15 cellular contexts compared by ENCODE assay signal in genomic region chr1:11634759-11635158, GRCh38. TPM values are rescaled to one million over a fixed set of nuclear protein-coding genes. Genes with fewer than 3 reads are reported as not detected.
DNase-seq lines count a peak whose midpoint lies in the region; ATAC-seq lines count a peak whose summit lies in the region.
"Had no signal": no experiment of that assay in that cellular context is flagged by ENCODE, and none has a peak within 500 bp of the region (broad histone marks: within the 10 kb centered on the region; RNA-seq: fewer than 3 reads in every experiment).

No MANE protein-coding gene starts in this region.

- no peaks in the 10 kb centered on the region for H3K9me3 Mint-ChIP-seq in stimulated activated naive B cell treated with anti-CD40 and anti-IgM and Interleukin-4, amounts not matched to agents 10 μg/mL and 1 μg/mL and 100 μg/mL, for 72 hours
- H3K9me3 Mint-ChIP-seq in activated T-helper 17 cell treated with anti-CD3 and anti-CD28 coated beads, Interleukin-2, amount 50 U/mL, for 72 hours = no peaks in the 10 kb centered on the region
- H3K9me3 Mint-ChIP-seq: IgD-negative memory B cell had no signal

- peaks cover 12 to 13% of the 10 kb centered on the region in 2 donors for H3K4me1 Mint-ChIP-seq in stimulated activated naive B cell treated with anti-CD40 and anti-IgM and Interleukin-4, amounts not matched to agents 10 μg/mL and 1 μg/mL and 100 μg/mL, for 72 hours
- no peaks in the 10 kb centered on the region for H3K4me1 Mint-ChIP-seq in activated T-helper 17 cell treated with anti-CD3 and anti-CD28 coated beads, Interleukin-2, amount 50 U/mL, for 72 hours

- peak; percentile 66 for DNase-seq in NAMALWA (ENCODE audit: low spot score)
- peak; percentile 61 for DNase-seq in NCI-H2107 (lab: John Stamatoyannopoulos, UW)
- DNase-seq in NCI-H526 (lab: John Stamatoyannopoulos, UW) = peak; percentile 75 to 82
- no peak for DNase-seq in stimulated activated naive B cell treated with anti-CD40 and anti-IgM and Interleukin-4, amounts not matched to agents 10 μg/mL and 1 μg/mL and 100 μg/mL, for 72 hours
- no peak for DNase-seq in activated effector memory CD4-positive, alpha-beta T cell treated with Interleukin-2 at 50 U/mL for 16 hours
- DNase-seq: DMS153, H7, NCI-H1930, NCI-H446, OCI-M1, SJCRH30 had no signal

- H3K27ac Mint-ChIP-seq in stimulated activated naive B cell treated with anti-CD40 and anti-IgM and Interleukin-4, amounts not matched to agents 10 μg/mL and 1 μg/mL and 100 μg/mL, for 72 hours = no peak overlapping the region
- no peak overlapping the region for H3K27ac Mint-ChIP-seq in activated T-helper 17 cell treated with anti-CD3 and anti-CD28 coated beads, Interleukin-2, amount 50 U/mL, for 72 hours

- ATAC-seq in stimulated activated naive B cell treated with anti-CD40 and anti-IgM and Interleukin-4, amounts not matched to agents 10 μg/mL and 1 μg/mL and 100 μg/mL, for 72 hours (replicated peaks) = peak; percentile 60 to 66
- no peak for ATAC-seq in HG03521 (IDR thresholded peaks at IDR 0.05; ENCODE audit: unreplicated experiment)
- ATAC-seq in activated T-helper 17 cell treated with anti-CD3 and anti-CD28 coated beads, Interleukin-2, amount 50 U/mL, for 72 hours (replicated peaks) = no peak

- H3K27me3 Mint-ChIP-seq in stimulated activated naive B cell treated with anti-CD40 and anti-IgM and Interleukin-4, amounts not matched to agents 10 μg/mL and 1 μg/mL and 100 μg/mL, for 72 hours = peaks cover 26 to 59% of the 10 kb centered on the region in 2 donors
- peaks cover 13% of the 10 kb centered on the region for H3K27me3 Mint-ChIP-seq in activated T-helper 17 cell treated with anti-CD3 and anti-CD28 coated beads, Interleukin-2, amount 50 U/mL, for 72 hours

- no peaks in the 10 kb centered on the region for H3K36me3 Mint-ChIP-seq in stimulated activated naive B cell treated with anti-CD40 and anti-IgM and Interleukin-4, amounts not matched to agents 10 μg/mL and 1 μg/mL and 100 μg/mL, for 72 hours
- H3K36me3 Mint-ChIP-seq in activated T-helper 17 cell treated with anti-CD3 and anti-CD28 coated beads, Interleukin-2, amount 50 U/mL, for 72 hours (ENCODE audit: low read depth) = no peaks in the 10 kb centered on the region

- H3K4me3 Mint-ChIP-seq in stimulated activated naive B cell treated with anti-CD40 and anti-IgM and Interleukin-4, amounts not matched to agents 10 μg/mL and 1 μg/mL and 100 μg/mL, for 72 hours = no peak overlapping the region
- no peak overlapping the region for H3K4me3 Mint-ChIP-seq in activated T-helper 17 cell treated with anti-CD3 and anti-CD28 coated beads, Interleukin-2, amount 50 U/mL, for 72 hours

RNA-seq across cellular contexts. Expression of gene FBXO2, which starts 19.5 kb away (rescaled TPM):
- total RNA-seq in activated T-helper 17 cell treated with anti-CD3 and anti-CD28 coated beads, Interleukin-2, amount 50 U/mL, for 72 hours = 1 to 10 TPM; 1.3 to 4.0 TPM
- total RNA-seq: LHCN-M2, SJCRH30 had no signal

RNA-seq across cellular contexts. Expression of gene FBXO44, which starts 19.9 kb away (rescaled TPM):
- 10 to 100 TPM; 13.8 to 21.7 TPM for total RNA-seq in activated T-helper 17 cell treated with anti-CD3 and anti-CD28 coated beads, Interleukin-2, amount 50 U/mL, for 72 hours
- total RNA-seq: SJCRH30 had no signal

RNA-seq across cellular contexts. Expression of gene FBXO6, which starts 29.2 kb away (rescaled TPM):
- total RNA-seq in activated T-helper 17 cell treated with anti-CD3 and anti-CD28 coated beads, Interleukin-2, amount 50 U/mL, for 72 hours = 1 to 10 TPM; 2.0 to 6.2 TPM
- total RNA-seq: SJCRH30 had no signal

RNA-seq across cellular contexts. Expression of gene MAD2L2, which starts 46.2 kb away (rescaled TPM):
- total RNA-seq in activated T-helper 17 cell treated with anti-CD3 and anti-CD28 coated beads, Interleukin-2, amount 50 U/mL, for 72 hours = 10 to 100 TPM; 63.1 to 63.3 TPM

RNA-seq across cellular contexts. Expression of gene DRAXIN, which starts 56.8 kb away (rescaled TPM):
- under 1 TPM; 0.04 to 0.13 TPM for total RNA-seq in activated T-helper 17 cell treated with anti-CD3 and anti-CD28 coated beads, Interleukin-2, amount 50 U/mL, for 72 hours

Comparison
In these comparisons a context has a peak if more than half of its experiments do, and no peak if none do; other contexts are left out.
1. DNase-seq: peak in NAMALWA (single experiment), NCI-H2107 (single experiment) and NCI-H526 (2 of 2); none in stimulated activated naive B cell treated with anti-CD40 and anti-IgM and Interleukin-4, amounts not matched to agents 10 μg/mL and 1 μg/mL and 100 μg/mL, for 72 hours (single experiment) and activated effector memory CD4-positive, alpha-beta T cell treated with Interleukin-2 at 50 U/mL for 16 hours (single experiment).
2. ATAC-seq: peak in stimulated activated naive B cell treated with anti-CD40 and anti-IgM and Interleukin-4, amounts not matched to agents 10 μg/mL and 1 μg/mL and 100 μg/mL, for 72 hours (2 of 2); none in HG03521 (single experiment) and activated T-helper 17 cell treated with anti-CD3 and anti-CD28 coated beads, Interleukin-2, amount 50 U/mL, for 72 hours (single experiment).